28 cellular contexts compared by ENCODE assay signal in the genomic region with DNA sequence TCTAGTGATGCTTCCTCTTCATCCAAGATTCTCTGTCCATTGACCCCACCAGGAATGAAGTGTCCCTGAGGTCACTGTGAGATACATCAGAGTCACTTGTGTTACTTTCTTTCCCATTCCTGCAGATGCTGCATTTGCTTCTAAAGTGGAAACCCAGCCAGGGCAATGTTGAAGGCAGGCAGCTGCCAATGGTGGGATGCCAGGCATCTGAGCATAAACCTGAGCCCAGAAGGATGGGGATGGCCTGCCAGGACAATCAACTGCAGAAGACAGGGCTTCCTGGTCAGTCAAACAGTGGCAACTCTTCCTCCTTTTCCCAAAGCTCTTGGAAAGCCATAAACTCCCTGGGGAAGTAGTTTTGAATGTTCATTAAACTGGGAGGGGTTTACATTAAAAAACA.
"Had no signal": no experiment of that assay in that cellular context is flagged by ENCODE, and none has a peak within 500 bp of the region (broad histone marks: within the 10 kb centered on the region; RNA-seq: fewer than 3 reads in every experiment).

No MANE protein-coding gene starts in this region.

- H3K27me3 ChIP-seq: neutrophil, ovary, right lobe of liver, thyroid gland, tibial nerve, upper lobe of left lung, vagina had no signal

- H3K4me1 ChIP-seq: psoas muscle, right lobe of liver, sigmoid colon, stomach, thyroid gland, tibial nerve, upper lobe of left lung, vagina had no signal

- H3K9ac ChIP-seq: parathyroid adenoma had no signal

- H3K27ac ChIP-seq: neutrophil, ovary, parathyroid adenoma, psoas muscle, right lobe of liver, sigmoid colon, stomach, thoracic aorta, thyroid gland, tibial nerve, upper lobe of left lung, vagina had no signal

- H3K79me2 ChIP-seq: parathyroid adenoma had no signal

- H3K4me1 Mint-ChIP-seq: natural killer cell; nephron; stimulated activated effector memory CD8-positive, alpha-beta T cell treated with anti-CD3 and anti-CD28 coated beads, Interleukin-12 subunit alpha, Interleukin-12 subunit beta, amount 100 ng/mL, for 72 hours; stimulated activated naive B cell treated with anti-CD40 and anti-IgM and Interleukin-4, amounts not matched to agents 10 μg/mL and 1 μg/mL and 100 μg/mL, for 72 hours had no signal

- H3K4me3 ChIP-seq: ovary, psoas muscle, right lobe of liver, sigmoid colon, stomach, thoracic aorta, thyroid gland, tibial nerve, upper lobe of left lung, vagina had no signal

- H3K27me3 Mint-ChIP-seq: stimulated activated naive B cell treated with anti-CD40 and anti-IgM and Interleukin-4, amounts not matched to agents 10 μg/mL and 1 μg/mL and 100 μg/mL, for 72 hours; stimulated activated naive CD8-positive, alpha-beta T cell treated with anti-CD3 and anti-CD28 coated beads, Interleukin-15, Interleukin-2, amounts not matched to agents 100 ng/mL and 50 ng/mL, for 24 hours had no signal

- H3K36me3 Mint-ChIP-seq: natural killer cell; stimulated activated naive B cell treated with anti-CD40 and anti-IgM and Interleukin-4, amounts not matched to agents 10 μg/mL and 1 μg/mL and 100 μg/mL, for 72 hours had no signal

- H3K36me3 ChIP-seq: neutrophil, ovary, right lobe of liver, sigmoid colon, stomach, thoracic aorta, thyroid gland, tibial nerve, upper lobe of left lung, vagina had no signal

- H3K27ac Mint-ChIP-seq: natural killer cell; nephron; progenitor cell of endocrine pancreas; stimulated activated effector memory CD8-positive, alpha-beta T cell treated with anti-CD3 and anti-CD28 coated beads, Interleukin-12 subunit alpha, Interleukin-12 subunit beta, amount 100 ng/mL, for 72 hours; stimulated activated naive B cell treated with anti-CD40 and anti-IgM and Interleukin-4, amounts not matched to agents 10 μg/mL and 1 μg/mL and 100 μg/mL, for 72 hours; stimulated activated naive CD8-positive, alpha-beta T cell treated with anti-CD3 and anti-CD28 coated beads, Interleukin-15, Interleukin-2, amounts not matched to agents 100 ng/mL and 50 ng/mL, for 24 hours had no signal

- H3K4me3 Mint-ChIP-seq: natural killer cell; nephron; stimulated activated effector memory CD8-positive, alpha-beta T cell treated with anti-CD3 and anti-CD28 coated beads, Interleukin-12 subunit alpha, Interleukin-12 subunit beta, amount 100 ng/mL, for 72 hours; stimulated activated naive B cell treated with anti-CD40 and anti-IgM and Interleukin-4, amounts not matched to agents 10 μg/mL and 1 μg/mL and 100 μg/mL, for 72 hours; stimulated activated naive CD8-positive, alpha-beta T cell treated with anti-CD3 and anti-CD28 coated beads, Interleukin-15, Interleukin-2, amounts not matched to agents 100 ng/mL and 50 ng/mL, for 24 hours had no signal

- DNase-seq: natural killer cell; nucleus accumbens; ovary; posterior cingulate gyrus; psoas muscle; right cardiac atrium; right lobe of liver; sigmoid colon; small intestine; stimulated activated CD4-positive, alpha-beta T cell treated with anti-CD3 and anti-CD28 coated beads, Interleukin-15, amount 100 ng/mL, for 24 hours; stimulated activated CD4-positive, alpha-beta T cell treated with anti-CD3 and anti-CD28 coated beads, Interleukin-2, amount 100 ng/mL, for 24 hours; stimulated activated CD4-positive, alpha-beta T cell treated with anti-CD3 and anti-CD28 coated beads, Interleukin-2, amount 100 ng/mL, for 48 hours; stimulated activated CD4-positive, alpha-beta T cell treated with anti-CD3 and anti-CD28 coated beads, Interleukin-4, amount 100 ng/mL, for 24 hours; stimulated activated naive B cell treated with anti-CD40 and anti-IgM and Interleukin-4, amounts not matched to agents 10 μg/mL and 1 μg/mL and 100 μg/mL, for 72 hours; stimulated activated naive CD4-positive, alpha-beta T cell treated with Interleukin-2 at 50 U/mL for 16 hours; stomach; thyroid gland; trophoblast cell; upper lobe of left lung had no signal

- H3K9me3 ChIP-seq: neutrophil, ovary, psoas muscle, right lobe of liver, sigmoid colon, thoracic aorta, thyroid gland, tibial nerve, upper lobe of left lung, vagina had no signal
